ENCODE assay signal across 1 cellular context in the genomic region with DNA sequence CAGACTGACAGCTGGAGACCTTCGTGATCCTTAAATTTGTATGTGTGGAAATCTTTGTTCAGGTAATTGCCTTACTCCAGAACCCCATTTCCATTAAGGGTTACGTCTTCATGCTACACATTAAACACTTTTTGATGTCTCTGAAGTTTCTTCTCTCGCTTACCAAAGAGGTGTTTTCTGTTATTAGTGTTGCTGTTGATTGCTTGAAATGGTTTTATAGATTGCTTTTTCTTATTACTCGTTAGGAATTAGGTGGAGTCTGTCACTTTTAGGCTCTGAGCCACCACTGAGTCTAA.
A peak's percentile ranks its signal among the peaks of the same experiment; 100 is the strongest.
TF ChIP-seq lines count a peak whose summit lies in the region.

No MANE protein-coding gene starts in this region.

TF ChIP-seq in K562, 482 proteins besides CTCF, POLR2A, EP300 and RAD21 (continued from another document):
- TF ChIP-seq, protein P1, sequence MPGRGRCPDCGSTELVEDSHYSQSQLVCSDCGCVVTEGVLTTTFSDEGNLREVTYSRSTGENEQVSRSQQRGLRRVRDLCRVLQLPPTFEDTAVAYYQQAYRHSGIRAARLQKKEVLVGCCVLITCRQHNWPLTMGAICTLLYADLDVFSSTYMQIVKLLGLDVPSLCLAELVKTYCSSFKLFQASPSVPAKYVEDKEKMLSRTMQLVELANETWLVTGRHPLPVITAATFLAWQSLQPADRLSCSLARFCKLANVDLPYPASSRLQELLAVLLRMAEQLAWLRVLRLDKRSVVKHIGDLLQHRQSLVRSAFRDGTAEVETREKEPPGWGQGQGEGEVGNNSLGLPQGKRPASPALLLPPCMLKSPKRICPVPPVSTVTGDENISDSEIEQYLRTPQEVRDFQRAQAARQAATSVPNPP (IDR thresholded peaks at IDR 0.05; ENCODE audit: borderline replicate concordance, insufficient read depth, insufficient read length), result no peak
- TF ChIP-seq ADNP (tag; IDR thresholded peaks at IDR 0.05) (peak; percentile 43; the same call in 1 of the 2 replicates), ELF1 (tag; IDR thresholded peaks at IDR 0.05) (no peak), TBL1XR1 (IDR thresholded peaks at IDR 0.05; ENCODE audit: low read length in 2 of 2) (no peak), MED1 (CRISPR knock-in tag; IDR thresholded peaks at IDR 0.05; ENCODE audit: borderline replicate concordance) (no peak), ZNF408 (CRISPR knock-in tag; IDR thresholded peaks at IDR 0.05; ENCODE audit: low read depth) (no peak), ZNF24 (IDR thresholded peaks at IDR 0.05) (no peak), SRSF9 (IDR thresholded peaks at IDR 0.05; ENCODE audit: borderline replicate concordance, low read depth, low read length) (no peak), ZBTB8A (IDR thresholded peaks at IDR 0.05; ENCODE audit: partially characterized antibody) (no peak), STAT5A (IDR thresholded peaks at IDR 0.05; ENCODE audit: borderline replicate concordance, low read length) (no peak), NR2C1 (IDR thresholded peaks at IDR 0.05) (no peak), NR2C1 (tag; IDR thresholded peaks at IDR 0.05) (no peak), YY1 (IDR thresholded peaks at IDR 0.05; ENCODE audit: borderline replicate concordance in 1 of 3, control insufficient read depth in 1 of 3, extremely low read depth in 1 of 3, insufficient read depth in 3 of 3, insufficient read length in 1 of 3, insufficient replicate concordance in 2 of 3, low read depth in 1 of 3, low read length in 2 of 3) (no peak), ZFPM2 (CRISPR knock-in tag; IDR thresholded peaks at IDR 0.05) (no peak), L3MBTL2 (IDR thresholded peaks at IDR 0.05) (no peak), KHSRP (IDR thresholded peaks at IDR 0.05) (no peak), FOS (IDR thresholded peaks at IDR 0.05; ENCODE audit: extremely low read depth, insufficient read length) (no peak), ARNT (IDR thresholded peaks at IDR 0.05) (0 out of 4 replicates have a peak, but pooled peaks of 1 of the 2 experiments have one; percentile 5), NFE2L1 (tag; IDR thresholded peaks at IDR 0.05; ENCODE audit: borderline replicate concordance, low read depth) (no peak)
- TF ChIP-seq, protein P2, sequence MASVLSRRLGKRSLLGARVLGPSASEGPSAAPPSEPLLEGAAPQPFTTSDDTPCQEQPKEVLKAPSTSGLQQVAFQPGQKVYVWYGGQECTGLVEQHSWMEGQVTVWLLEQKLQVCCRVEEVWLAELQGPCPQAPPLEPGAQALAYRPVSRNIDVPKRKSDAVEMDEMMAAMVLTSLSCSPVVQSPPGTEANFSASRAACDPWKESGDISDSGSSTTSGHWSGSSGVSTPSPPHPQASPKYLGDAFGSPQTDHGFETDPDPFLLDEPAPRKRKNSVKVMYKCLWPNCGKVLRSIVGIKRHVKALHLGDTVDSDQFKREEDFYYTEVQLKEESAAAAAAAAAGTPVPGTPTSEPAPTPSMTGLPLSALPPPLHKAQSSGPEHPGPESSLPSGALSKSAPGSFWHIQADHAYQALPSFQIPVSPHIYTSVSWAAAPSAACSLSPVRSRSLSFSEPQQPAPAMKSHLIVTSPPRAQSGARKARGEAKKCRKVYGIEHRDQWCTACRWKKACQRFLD (CRISPR knock-in tag; IDR thresholded peaks at IDR 0.05), result no peak
- TF ChIP-seq, protein P3, sequence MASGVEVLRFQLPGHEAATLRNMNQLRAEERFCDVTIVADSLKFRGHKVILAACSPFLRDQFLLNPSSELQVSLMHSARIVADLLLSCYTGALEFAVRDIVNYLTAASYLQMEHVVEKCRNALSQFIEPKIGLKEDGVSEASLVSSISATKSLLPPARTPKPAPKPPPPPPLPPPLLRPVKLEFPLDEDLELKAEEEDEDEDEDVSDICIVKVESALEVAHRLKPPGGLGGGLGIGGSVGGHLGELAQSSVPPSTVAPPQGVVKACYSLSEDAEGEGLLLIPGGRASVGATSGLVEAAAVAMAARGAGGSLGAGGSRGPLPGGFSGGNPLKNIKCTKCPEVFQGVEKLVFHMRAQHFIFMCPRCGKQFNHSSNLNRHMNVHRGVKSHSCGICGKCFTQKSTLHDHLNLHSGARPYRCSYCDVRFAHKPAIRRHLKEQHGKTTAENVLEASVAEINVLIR (CRISPR knock-in tag; IDR thresholded peaks at IDR 0.05), result 0 out of 2 replicates have a peak, but pooled peaks have one; percentile 36
- TF ChIP-seq, protein P4, sequence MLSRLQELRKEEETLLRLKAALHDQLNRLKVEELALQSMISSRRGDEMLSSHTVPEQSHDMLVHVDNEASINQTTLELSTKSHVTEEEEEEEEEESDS (CRISPR knock-in tag; IDR thresholded peaks at IDR 0.05), result no peak
